15 cellular contexts compared by ENCODE assay signal in genomic region chr4:740656-741282, GRCh38.
"Had no signal": no experiment of that assay in that cellular context is flagged by ENCODE, and none has a peak within 500 bp of the region (broad histone marks: within the 10 kb centered on the region; RNA-seq: fewer than 3 reads in every experiment).

No MANE protein-coding gene starts in this region.

- H3K9me3 Mint-ChIP-seq: activated T-helper 1 cell treated with anti-CD3 and anti-CD28 coated beads, Interleukin-12 subunit alpha, Interleukin-12 subunit beta, Interleukin-2, Interleukin-4 antibody, amounts not matched to agents 30 ng/mL and 10 ng/mL and 1 ng/mL, durations not matched to agents 14 hours and 24 hours and 36 hours; neural crest cell had no signal

- DNase-seq: activated CD4-positive, alpha-beta T cell treated with anti-CD3 and anti-CD28 coated beads for 48 hours; activated CD8-positive, alpha-beta T cell treated with anti-CD3 and anti-CD28 coated beads, Interleukin-2, amount 10 ng/mL, durations not matched to agents 7 days and 5 days; activated naive CD4-positive, alpha-beta T cell; endodermal cell; head of caudate nucleus; kidney; left ventricle myocardium inferior; stimulated activated CD4-positive, alpha-beta T cell treated with anti-CD3 and anti-CD28 coated beads, Interleukin-15, amount 100 ng/mL, for 24 hours; stimulated activated CD4-positive, alpha-beta T cell treated with anti-CD3 and anti-CD28 coated beads, Interleukin-4, amount 100 ng/mL, for 24 hours; stomach; WERI-Rb-1 had no signal

- ATAC-seq: activated CD8-positive, alpha-beta T cell treated with anti-CD3 and anti-CD28 coated beads, Interleukin-2, amount 10 ng/mL, durations not matched to agents 7 days and 5 days; pancreas had no signal

- H3K4me1 ChIP-seq: left ventricle myocardium inferior, pancreas, stomach had no signal

- H3K9me3 ChIP-seq: left ventricle myocardium inferior, pancreas, stomach, thoracic aorta had no signal

- H3K27me3 ChIP-seq: pancreas, stomach had no signal

- H3K4me1 Mint-ChIP-seq: endodermal cell, neural crest cell had no signal

- H3K27ac ChIP-seq: left ventricle myocardium inferior, pancreas, stomach, thoracic aorta, WERI-Rb-1 had no signal

- H3K27ac Mint-ChIP-seq: activated CD8-positive, alpha-beta T cell treated with anti-CD3 and anti-CD28 coated beads, Interleukin-2, amount 10 ng/mL, durations not matched to agents 7 days and 5 days; activated T-helper 1 cell treated with anti-CD3 and anti-CD28 coated beads, Interleukin-12 subunit alpha, Interleukin-12 subunit beta, Interleukin-2, Interleukin-4 antibody, amounts not matched to agents 30 ng/mL and 10 ng/mL and 1 ng/mL, durations not matched to agents 14 hours and 24 hours and 36 hours; endodermal cell had no signal

- H3K4me3 ChIP-seq: left ventricle myocardium inferior, pancreas, stomach, thoracic aorta had no signal

- H3K4me3 Mint-ChIP-seq: activated CD8-positive, alpha-beta T cell treated with anti-CD3 and anti-CD28 coated beads, Interleukin-2, amount 10 ng/mL, durations not matched to agents 7 days and 5 days; activated T-helper 1 cell treated with anti-CD3 and anti-CD28 coated beads, Interleukin-12 subunit alpha, Interleukin-12 subunit beta, Interleukin-2, Interleukin-4 antibody, amounts not matched to agents 30 ng/mL and 10 ng/mL and 1 ng/mL, durations not matched to agents 14 hours and 24 hours and 36 hours; endodermal cell; neural crest cell had no signal
